9 cellular contexts compared by ENCODE assay signal in the genomic region with DNA sequence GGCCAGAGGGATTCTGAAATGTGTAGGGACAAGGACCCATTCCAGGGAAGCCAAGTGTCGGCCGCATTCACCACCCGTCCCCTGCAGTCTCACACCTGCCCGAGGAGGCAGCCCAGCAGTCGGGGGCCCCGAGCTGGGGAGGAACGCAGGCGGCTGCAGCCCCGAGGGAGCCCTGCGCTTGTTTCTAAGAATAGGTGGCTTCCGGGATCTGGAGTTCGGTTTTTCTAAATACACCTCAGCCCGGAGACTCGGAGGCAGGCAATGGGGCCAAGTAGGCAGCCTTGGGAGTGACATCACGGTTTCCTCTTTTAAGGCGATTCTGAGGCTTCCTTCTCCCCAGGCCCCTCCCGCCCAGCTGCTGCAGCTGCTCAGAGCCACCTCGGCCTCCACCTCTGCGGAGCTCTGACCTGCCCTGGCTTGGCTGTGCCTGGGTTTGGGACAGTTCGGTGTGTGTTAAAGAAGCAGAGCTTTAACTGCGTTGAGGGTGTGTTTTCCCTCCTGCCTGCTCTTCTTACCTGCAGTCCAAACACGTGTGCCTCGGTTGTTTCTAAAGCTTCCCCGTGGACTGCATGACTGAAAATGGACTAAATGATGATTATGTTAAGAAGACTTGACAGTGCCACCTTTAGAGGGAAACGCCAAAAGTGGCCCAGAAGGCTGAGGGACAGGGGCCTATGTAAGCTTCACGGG.
DNase-seq lines count a peak whose midpoint lies in the region; ATAC-seq, FAIRE-seq and TF ChIP-seq lines count a peak whose summit lies in the region.
"Had no signal": no experiment of that assay in that cellular context is flagged by ENCODE, and none has a peak within 500 bp of the region (broad histone marks: within the 10 kb centered on the region; RNA-seq: fewer than 3 reads in every experiment).

No MANE protein-coding gene starts in this region.

- 47 to 48% methylated on average over 26 of the region's 26 CpGs for WGBS in pancreas, 2 donors

- no peaks in the 10 kb centered on the region for H4K20me1 ChIP-seq in BLaER1 treated with 17β-estradiol and CSF1 and Interleukin-3, amounts not matched to agents 10 nM and 100 nM

- H3K9me3 ChIP-seq in BLaER1 treated with 17β-estradiol and CSF1 and Interleukin-3, amounts not matched to agents 10 nM and 100 nM (replicated peaks in 1 of 11), result peaks cover 32 to 58% (median 49%) of the 10 kb centered on the region in 11 experiments
- no peaks in the 10 kb centered on the region for H3K9me3 ChIP-seq in pancreas

- peaks cover 0 to 14% (median 0%) of the 10 kb centered on the region in 11 experiments; a peak in 3 of 22 replicates for H3K27me3 ChIP-seq in BLaER1 treated with 17β-estradiol and CSF1 and Interleukin-3, amounts not matched to agents 10 nM and 100 nM
- no peaks in the 10 kb centered on the region for H3K27me3 ChIP-seq in pancreas

- H3K27ac ChIP-seq in BLaER1 treated with 17β-estradiol and CSF1 and Interleukin-3, amounts not matched to agents 10 nM and 100 nM, result peak overlapping the region in 8 of 11 experiments; percentile 7 to 90 (median 59); a peak in 13 of 22 replicates
- peak overlapping the region in 1 of 4 donors; percentile 15 for H3K27ac ChIP-seq in pancreas

- ATAC-seq in GM19467 (IDR thresholded peaks at IDR 0.05; ENCODE audit: unreplicated experiment) (peak; percentile 95), HG03521 (IDR thresholded peaks at IDR 0.05; ENCODE audit: unreplicated experiment) (peak; percentile 61), pancreas (peak in 3 of 4 donors; percentile 37 to 55 (median 52))
- ATAC-seq: activated T-cell treated with anti-CD3 and anti-CD28 coated beads, Interleukin-2, amount 50 U/mL, for 72 hours had no signal

- DNase-seq in epithelial cell of esophagus (ENCODE audit: low read depth) (peak; percentile 57), pancreas (no peak), NCI-H1930 (lab: John Stamatoyannopoulos, UW) (no peak), NCI-H2171 (lab: John Stamatoyannopoulos, UW) (no peak), NCI-H1105 treated with DMSO at 0.1 percent for 48 hours (lab: John Stamatoyannopoulos, UW) (no peak)

- peak overlapping the region; percentile 81 to 98 (median 92) for H3K4me2 ChIP-seq in BLaER1 treated with 17β-estradiol and CSF1 and Interleukin-3, amounts not matched to agents 10 nM and 100 nM

- FAIRE-seq in pancreas (lab: Jason Lieb, UNC), result no peak

- intact Hi-C loops in pancreas (cut with DNase I), result no loop called here

- no peak for TF ChIP-seq CTCF in epithelial cell of esophagus (IDR thresholded peaks at IDR 0.05; ENCODE audit: insufficient read depth, low read depth, low read length, missing control alignments)
- no peak for TF ChIP-seq CTCF in pancreas (IDR thresholded peaks at IDR 0.05)

- no peaks in the 10 kb centered on the region for H3K36me3 ChIP-seq in BLaER1 treated with 17β-estradiol and CSF1 and Interleukin-3, amounts not matched to agents 10 nM and 100 nM
- no peaks in the 10 kb centered on the region for H3K36me3 ChIP-seq in pancreas

- peaks cover 16 to 74% (median 40%) of the 10 kb centered on the region in 10 experiments for H3K4me1 ChIP-seq in BLaER1 treated with 17β-estradiol and CSF1 and Interleukin-3, amounts not matched to agents 10 nM and 100 nM
- H3K4me1 ChIP-seq in pancreas, result no peaks in the 10 kb centered on the region

- H3K9ac ChIP-seq in BLaER1 treated with 17β-estradiol and CSF1 and Interleukin-3, amounts not matched to agents 10 nM and 100 nM, result peak overlapping the region in 9 of 11 experiments; percentile 4 to 82 (median 35); a peak in 14 of 22 replicates

- peak overlapping the region; percentile 33 to 64 (median 48); a peak in 19 of 20 replicates for H3K4me3 ChIP-seq in BLaER1 treated with 17β-estradiol and CSF1 and Interleukin-3, amounts not matched to agents 10 nM and 100 nM
- H3K4me3 ChIP-seq in epithelial cell of esophagus (ENCODE audit: low read length) (peak overlapping the region; percentile 19), pancreas (no peak overlapping the region)

Comparison
In these comparisons a context has a peak if more than half of its experiments do, and no peak if none do; other contexts are left out.
1. H3K4me3 ChIP-seq: peak in BLaER1 treated with 17β-estradiol and CSF1 and Interleukin-3, amounts not matched to agents 10 nM and 100 nM (10 of 10) and epithelial cell of esophagus (single experiment); none in pancreas (0 of 4).
2. Peak in every context shown above with its lines, with median percentiles within 50 percentile points of each other: ATAC-seq.